In the genomic region with DNA sequence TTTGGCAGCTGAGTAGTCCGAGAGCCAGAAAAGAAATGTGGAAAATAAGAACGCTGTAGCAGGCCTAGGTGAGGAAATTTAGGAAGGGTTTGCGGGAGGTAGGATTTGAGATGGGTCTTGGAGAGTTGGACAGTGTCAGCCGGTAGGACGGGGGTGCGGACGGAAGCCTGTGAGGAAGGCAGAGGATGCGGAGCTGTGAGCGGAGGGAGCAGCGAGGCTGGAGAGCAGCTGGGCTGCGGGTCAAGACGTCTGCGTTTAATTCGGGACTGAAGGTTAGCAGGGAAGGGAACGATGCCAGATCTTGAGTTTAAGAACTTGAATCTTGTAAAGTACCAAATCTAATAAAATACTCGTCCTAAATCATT, we compare ENCODE assay signal across 6 cellular contexts. TPM values are rescaled to one million over a fixed set of nuclear protein-coding genes. Genes with fewer than 3 reads are reported as not detected.
DNase-seq lines count a peak whose midpoint lies in the region; ATAC-seq and TF ChIP-seq lines count a peak whose summit lies in the region.

No MANE protein-coding gene starts in this region.

- H3K27ac ChIP-seq in OCI-LY3 (ENCODE audit: low read length): no peak overlapping the region

- H3K4me1 ChIP-seq in OCI-LY3 (ENCODE audit: low read length): peaks cover 11% of the 10 kb centered on the region
- H3K4me1 ChIP-seq in skeletal muscle satellite cell (ENCODE audit: control insufficient read depth, insufficient read depth, low read length): peaks cover 22% of the 10 kb centered on the region

- H2AFZ ChIP-seq in OCI-LY3 (ENCODE audit: low read depth, low read length): no peak overlapping the region

- no peaks in the 10 kb centered on the region for H4K20me1 ChIP-seq in OCI-LY3 (ENCODE audit: insufficient read depth, low read length)

- DNase-seq in epithelial cell of proximal tubule (ENCODE audit: low read depth) (no peak), inferior parietal cortex (ENCODE audit: extremely low spot score) (no peak), GM10266 (ENCODE audit: extremely low spot score) (no peak)

- H3K4me3 ChIP-seq in OCI-LY3 (ENCODE audit: low read length): peak overlapping the region; percentile 79
- H3K4me3 ChIP-seq in epithelial cell of proximal tubule (ENCODE audit: low read depth, low read length): peak overlapping the region; percentile 61
- peak overlapping the region; percentile 81 for H3K4me3 ChIP-seq in skeletal muscle satellite cell (ENCODE audit: low read length)

- ATAC-seq in HG03039 (IDR thresholded peaks at IDR 0.05; ENCODE audit: unreplicated experiment): no peak

- H3K9ac ChIP-seq in OCI-LY3 (ENCODE audit: low read length) (peak overlapping the region; percentile 45; the same call in 1 of the 2 replicates), skeletal muscle satellite cell (ENCODE audit: low read depth, low read length) (peak overlapping the region; percentile 20)

- no peaks in the 10 kb centered on the region for H3K9me3 ChIP-seq in OCI-LY3 (ENCODE audit: insufficient read depth, low read length)
- H3K9me3 ChIP-seq in skeletal muscle satellite cell (replicated peaks; ENCODE audit: low read length): no peaks in the 10 kb centered on the region

- peak overlapping the region; percentile 95 for H3K4me2 ChIP-seq in OCI-LY3 (ENCODE audit: low read length)
- H3K4me2 ChIP-seq in skeletal muscle satellite cell (ENCODE audit: low read length): peak overlapping the region; percentile 99

- H3K36me3 ChIP-seq in OCI-LY3 (replicated peaks; ENCODE audit: low read depth, low read length): peaks cover 26% of the 10 kb centered on the region
- peaks cover 38% of the 10 kb centered on the region for H3K36me3 ChIP-seq in skeletal muscle satellite cell (ENCODE audit: insufficient read depth, low read length)

- H3K79me2 ChIP-seq in OCI-LY3 (ENCODE audit: low read length): no peaks in the 10 kb centered on the region

- TF ChIP-seq CTCF in OCI-LY3 (IDR thresholded peaks at IDR 0.05; ENCODE audit: low read depth, low read length) (no peak), epithelial cell of proximal tubule (conservative IDR thresholded peaks at IDR 0.05; ENCODE audit: low read depth, low read length) (no peak), GM10266 (IDR thresholded peaks at IDR 0.05; ENCODE audit: control insufficient read depth, insufficient read depth, low read depth, missing control alignments) (no peak)

- H3K27me3 ChIP-seq in OCI-LY3 (ENCODE audit: low read depth, low read length): peaks cover 10% of the 10 kb centered on the region; the same call in 1 of the 2 replicates
- peaks cover 31% of the 10 kb centered on the region for H3K27me3 ChIP-seq in skeletal muscle satellite cell (ENCODE audit: control insufficient read depth, insufficient read depth, low read length)

RNA-seq across cellular contexts. Expression of gene TIGD3, which starts 0.7 kb away (rescaled TPM):
- 0.75 and 1.2 TPM in 2 replicates for total RNA-seq in epithelial cell of proximal tubule
- total RNA-seq in skeletal muscle satellite cell (2012; rRNA removed): under 0.01 TPM in 1 of 2 replicates, not detected in the other

RNA-seq across cellular contexts. Expression of gene DPF2, which starts 20.2 kb away (rescaled TPM):
- 34.9 and 44.1 TPM in 2 replicates for total RNA-seq in epithelial cell of proximal tubule
- total RNA-seq in skeletal muscle satellite cell (2012; rRNA removed): 32.3 and 34.5 TPM in 2 replicates

RNA-seq across cellular contexts. Expression of gene SLC25A45, which starts 28.6 kb away (rescaled TPM):
- 0.29 and 1.2 TPM in 2 replicates for total RNA-seq in epithelial cell of proximal tubule
- total RNA-seq in skeletal muscle satellite cell (2012; rRNA removed): 1.3 and 2.0 TPM in 2 replicates

RNA-seq across cellular contexts. Expression of gene FRMD8, which starts 32.6 kb away (rescaled TPM):
- 43.5 and 49.5 TPM in 2 replicates for total RNA-seq in epithelial cell of proximal tubule
- 40.3 and 51.8 TPM in 2 replicates for total RNA-seq in skeletal muscle satellite cell (2012; rRNA removed)

RNA-seq across cellular contexts. Expression of gene CDC42EP2, which starts 39.2 kb away (rescaled TPM):
- total RNA-seq in epithelial cell of proximal tubule: 18.6 and 23.1 TPM in 2 replicates
- 18.0 and 36.9 TPM in 2 replicates for total RNA-seq in skeletal muscle satellite cell (2012; rRNA removed)
